Comparison of ENCODE assay signal across 11 cellular contexts in genomic region chr15:52288051-52288942, GRCh38. TPM values are rescaled to one million over a fixed set of nuclear protein-coding genes. Genes with fewer than 3 reads are reported as not detected.
DNase-seq lines count a peak whose midpoint lies in the region; ATAC-seq and TF ChIP-seq lines count a peak whose summit lies in the region.
"Had no signal": no experiment of that assay in that cellular context is flagged by ENCODE, and none has a peak within 500 bp of the region (broad histone marks: within the 10 kb centered on the region; RNA-seq: fewer than 3 reads in every experiment).

No MANE protein-coding gene starts in this region.

- H3K27ac Mint-ChIP-seq in WTC11, result peak overlapping the region; percentile 84
- no peak overlapping the region for H3K27ac Mint-ChIP-seq in activated naive CD8-positive, alpha-beta T cell treated with anti-CD3 and anti-CD28 coated beads for 36 hours
- H3K27ac Mint-ChIP-seq: HFFc6; IgD-negative memory B cell; naive thymus-derived CD8-positive, alpha-beta T cell had no signal

- H3K36me3 Mint-ChIP-seq in WTC11, result peaks cover 38% of the 10 kb centered on the region
- H3K36me3 Mint-ChIP-seq in activated naive CD8-positive, alpha-beta T cell treated with anti-CD3 and anti-CD28 coated beads for 36 hours, result no peaks in the 10 kb centered on the region
- H3K36me3 Mint-ChIP-seq: IgD-negative memory B cell; naive thymus-derived CD8-positive, alpha-beta T cell had no signal

- peak overlapping the region; percentile 73 for H3K27ac ChIP-seq in urinary bladder (ENCODE audit: low read depth)

- no peak overlapping the region for H3K4me3 ChIP-seq in urinary bladder (ENCODE audit: low read depth, low read length)

- ATAC-seq in WTC11 (peak; percentile 50), left lobe of liver (peak; percentile 97)
- ATAC-seq: naive thymus-derived CD8-positive, alpha-beta T cell had no signal

- POLR2A ChIA-PET in WTC11 (lab: Charles Lee), result interaction anchor here (0.8 to 1.2 kb wide), 3 partner anchors 26 to 35 kb away, joined by 4 read pairs; no protein-coding TSS in a partner anchor

- peaks cover 33% of the 10 kb centered on the region for H3K4me1 Mint-ChIP-seq in WTC11
- peaks cover 2% of the 10 kb centered on the region for H3K4me1 Mint-ChIP-seq in activated naive CD8-positive, alpha-beta T cell treated with anti-CD3 and anti-CD28 coated beads for 36 hours

- H3K4me1 ChIP-seq in urinary bladder (ENCODE audit: insufficient read depth), result no peaks in the 10 kb centered on the region

- DNase-seq in NCI-H2081 (lab: John Stamatoyannopoulos, UW) (peak; percentile 1 to 21), NCI-H2081 treated with DMSO at 0.1 percent for 48 hours (lab: John Stamatoyannopoulos, UW) (no peak), WTC11 (ENCODE audit: low spot score) (no peak), left lobe of liver (ENCODE audit: low spot score) (peak; percentile 83), hepatic stellate cell (ENCODE audit: low spot score) (no peak), NOMO-1 treated with DMSO at 0.1 percent for 48 hours (lab: John Stamatoyannopoulos, UW; ENCODE audit: unreplicated experiment) (no peak)
- DNase-seq in activated naive CD8-positive, alpha-beta T cell treated with anti-CD3 and anti-CD28 coated beads for 36 hours, result no peak
- DNase-seq: HFFc6; naive thymus-derived CD8-positive, alpha-beta T cell had no signal

- no peaks in the 10 kb centered on the region for H3K36me3 ChIP-seq in urinary bladder (ENCODE audit: insufficient read depth)

- peaks cover 14% of the 10 kb centered on the region for H3K9me3 Mint-ChIP-seq in WTC11
- H3K9me3 Mint-ChIP-seq in activated naive CD8-positive, alpha-beta T cell treated with anti-CD3 and anti-CD28 coated beads for 36 hours, result no peaks in the 10 kb centered on the region
- H3K9me3 Mint-ChIP-seq: HFFc6 had no signal

- CTCF ChIA-PET in WTC11 (lab: Charles Lee), result interaction anchor here (0.7 to 1.3 kb wide), 3 partner anchors 61 to 447 kb away, joined by 3 read pairs; no protein-coding TSS in a partner anchor

- no peaks in the 10 kb centered on the region for H3K27me3 Mint-ChIP-seq in WTC11 (ENCODE audit: low read depth)
- H3K27me3 Mint-ChIP-seq in activated naive CD8-positive, alpha-beta T cell treated with anti-CD3 and anti-CD28 coated beads for 36 hours, result peaks cover 15% of the 10 kb centered on the region

- 70% methylated on average over 13 of the region's 13 CpGs for WGBS in urinary bladder

- no peak for TF ChIP-seq CTCF in WTC11 (IDR thresholded peaks at IDR 0.05)

- H3K4me3 Mint-ChIP-seq in WTC11, result no peak overlapping the region
- H3K4me3 Mint-ChIP-seq in activated naive CD8-positive, alpha-beta T cell treated with anti-CD3 and anti-CD28 coated beads for 36 hours, result no peak overlapping the region
- H3K4me3 Mint-ChIP-seq: HFFc6; naive thymus-derived CD8-positive, alpha-beta T cell had no signal

TF ChIP-seq in WTC11, 78 proteins besides CTCF, POLR2A, EP300 and RAD21:
- no peak for TF ChIP-seq ZNF671 (CRISPR knock-in tag; IDR thresholded peaks at IDR 0.05)
- TF ChIP-seq ZSCAN18 (CRISPR knock-in tag; IDR thresholded peaks at IDR 0.05), result no peak
- no peak for TF ChIP-seq AFF4 (CRISPR knock-in tag; IDR thresholded peaks at IDR 0.05; ENCODE audit: borderline replicate concordance)
- TF ChIP-seq CBFB (CRISPR knock-in tag; IDR thresholded peaks at IDR 0.05; ENCODE audit: low read depth), result no peak
- no peak for TF ChIP-seq TEAD4 (CRISPR knock-in tag; IDR thresholded peaks at IDR 0.05)
- TF ChIP-seq FOXK1 (CRISPR knock-in tag; IDR thresholded peaks at IDR 0.05), result no peak
- TF ChIP-seq GABPB1 (CRISPR knock-in tag; IDR thresholded peaks at IDR 0.05), result peak; percentile 47
TF ChIP-seq in WTC11: peak in this region for 1.

RNA-seq across cellular contexts. Expression of gene MYO5C, which starts 7.3 kb away (rescaled TPM):
- total RNA-seq in WTC11 (2021), result 22.5 to 25.3 TPM (median 22.9 TPM) in 3 replicates
- 6.3 TPM for total RNA-seq in left lobe of liver
- 11.6 TPM for total RNA-seq in urinary bladder
- polyA plus RNA-seq in urinary bladder, result 4.0 TPM
- under 1 TPM; 0.56 to 0.98 TPM for total RNA-seq in activated naive CD8-positive, alpha-beta T cell treated with anti-CD3 and anti-CD28 coated beads for 36 hours

Comparison
In these comparisons a context has a peak if more than half of its experiments do, and no peak if none do; other contexts are left out.
1. DNase-seq: peak in NCI-H2081 (2 of 2) and left lobe of liver (single experiment); none in NCI-H2081 treated with DMSO at 0.1 percent for 48 hours (single experiment), WTC11 (single experiment), activated naive CD8-positive, alpha-beta T cell treated with anti-CD3 and anti-CD28 coated beads for 36 hours (single experiment), hepatic stellate cell (single experiment) and NOMO-1 treated with DMSO at 0.1 percent for 48 hours (single experiment).